Comparison of ENCODE assay signal across 8 cellular contexts in the genomic region with DNA sequence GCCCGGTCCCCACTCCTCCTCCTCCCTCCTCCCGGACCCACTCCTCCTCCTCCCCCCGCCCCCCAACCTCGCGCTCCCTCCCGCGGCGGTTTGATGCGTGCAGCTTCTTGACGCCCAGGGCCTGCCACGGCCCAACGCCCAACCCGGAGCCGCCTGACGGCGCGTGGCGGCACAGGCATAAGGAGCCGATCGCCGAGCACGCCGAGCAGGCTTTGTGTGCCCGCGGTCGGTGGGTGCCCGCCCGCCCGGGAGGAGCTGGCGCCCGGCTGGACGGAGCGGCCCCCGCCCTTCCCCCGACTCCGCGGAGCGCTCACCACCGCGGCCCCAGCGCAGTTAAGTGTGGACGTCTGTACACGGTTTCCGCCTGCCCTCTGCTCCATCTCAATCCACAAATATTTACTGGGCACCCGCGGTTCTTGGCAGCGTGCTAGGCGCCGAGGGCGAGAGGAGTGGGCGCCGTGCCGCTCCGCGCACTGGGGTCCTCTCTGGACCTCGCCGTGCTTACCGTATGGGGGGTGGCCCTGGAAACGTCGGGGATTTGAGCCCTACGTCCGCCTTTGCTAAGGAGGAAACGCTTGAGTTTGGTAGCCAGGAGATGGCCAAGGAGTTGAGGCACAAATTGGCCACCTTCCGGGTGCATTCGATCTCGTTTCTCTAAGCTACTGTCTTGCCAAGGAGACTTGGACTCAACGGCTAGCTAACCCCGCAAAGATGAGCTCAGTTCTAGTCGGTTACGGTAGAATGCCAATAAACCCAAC. TPM values are rescaled to one million over a fixed set of nuclear protein-coding genes. Genes with fewer than 3 reads are reported as not detected.
DNase-seq lines count a peak whose midpoint lies in the region; ATAC-seq and TF ChIP-seq lines count a peak whose summit lies in the region.

No MANE protein-coding gene starts in this region.

- peak overlapping the region; percentile 93 for H3K27ac Mint-ChIP-seq in activated CD4-positive, alpha-beta T cell treated with anti-CD3 and anti-CD28 coated beads for 36 hours
- peak overlapping the region; percentile 83 for H3K27ac Mint-ChIP-seq in chondrocyte (ENCODE audit: unreplicated experiment)

- H3K4me1 Mint-ChIP-seq in activated CD4-positive, alpha-beta T cell treated with anti-CD3 and anti-CD28 coated beads for 36 hours = peaks cover 34% of the 10 kb centered on the region
- peaks cover 46% of the 10 kb centered on the region for H3K4me1 Mint-ChIP-seq in chondrocyte (ENCODE audit: low read depth)

- H3K9me3 Mint-ChIP-seq in activated CD4-positive, alpha-beta T cell treated with anti-CD3 and anti-CD28 coated beads for 36 hours (ENCODE audit: low read depth) = no peaks in the 10 kb centered on the region
- no peaks in the 10 kb centered on the region for H3K9me3 Mint-ChIP-seq in chondrocyte (ENCODE audit: low read depth)

- CTCF ChIA-PET in activated CD4-positive, alpha-beta T cell treated with anti-CD3 and anti-CD28 coated beads for 36 hours (lab: Charles Lee) = interaction anchor here (0.6 to 6.3 kb wide), 12 partner anchors 10 to 151 kb away, joined by 3 to 79 read pairs (median 4); a partner anchor contains a TSS

- DNase-seq in AG09319 (ENCODE audit: extremely low read depth, low read depth) = peak; percentile 92
- DNase-seq in NCI-H510A (lab: John Stamatoyannopoulos, UW) = peak; percentile 96
- DNase-seq in activated CD4-positive, alpha-beta T cell treated with anti-CD3 and anti-CD28 coated beads for 36 hours = peak; percentile 99
- DNase-seq in chondrocyte (ENCODE audit: low spot score) = peak; percentile 99
- DNase-seq in kidney glomerular epithelial cell (lab: John Stamatoyannopoulos, UW) = peak; percentile 72
- peak; percentile 99 for DNase-seq in stimulated activated CD4-positive, alpha-beta T cell treated with anti-CD3 and anti-CD28 coated beads, Interleukin-15, amount 100 ng/mL, for 24 hours

- POLR2A ChIA-PET in activated CD4-positive, alpha-beta T cell treated with anti-CD3 and anti-CD28 coated beads for 36 hours (lab: Charles Lee) = interaction anchor here (0.7 to 2.8 kb wide), 11 partner anchors 8 to 331 kb away, joined by 3 to 26 read pairs (median 3); a partner anchor contains a TSS

- intact Hi-C loops in activated CD4-positive, alpha-beta T cell treated with anti-CD3 and anti-CD28 coated beads for 36 hours (cut with DNase I, micrococcal nuclease) = loop anchor here (1.0 kb wide), 5 partner anchors 11 to 251 kb away; a partner anchor contains a TSS

- peak overlapping the region; percentile 98 for H3K4me3 Mint-ChIP-seq in activated CD4-positive, alpha-beta T cell treated with anti-CD3 and anti-CD28 coated beads for 36 hours
- peak overlapping the region; percentile 92 for H3K4me3 Mint-ChIP-seq in chondrocyte (ENCODE audit: unreplicated experiment)

- ATAC-seq in GM19035 (IDR thresholded peaks at IDR 0.05; ENCODE audit: unreplicated experiment) (peak; percentile 70), HG03439 (IDR thresholded peaks at IDR 0.05; ENCODE audit: unreplicated experiment) (peak; percentile 68)
- peak; percentile 81 for ATAC-seq in activated CD4-positive, alpha-beta T cell treated with anti-CD3 and anti-CD28 coated beads for 36 hours

- peaks cover 33% of the 10 kb centered on the region for H3K36me3 Mint-ChIP-seq in activated CD4-positive, alpha-beta T cell treated with anti-CD3 and anti-CD28 coated beads for 36 hours (ENCODE audit: low read depth)
- no peaks in the 10 kb centered on the region for H3K36me3 Mint-ChIP-seq in chondrocyte (ENCODE audit: low read depth)

- H3K27me3 Mint-ChIP-seq in activated CD4-positive, alpha-beta T cell treated with anti-CD3 and anti-CD28 coated beads for 36 hours = no peaks in the 10 kb centered on the region
- no peaks in the 10 kb centered on the region for H3K27me3 Mint-ChIP-seq in chondrocyte (ENCODE audit: low read depth)

- TF ChIP-seq CTCF in AG09319 (IDR thresholded peaks at IDR 0.05; ENCODE audit: low read depth, low read length) = no peak; the same call in 1 of the 2 replicates
- TF ChIP-seq CTCF in chondrocyte (IDR thresholded peaks at IDR 0.05) = no peak

RNA-seq across cellular contexts. Expression of a gene that starts 0.4 kb away (rescaled TPM):
- 100 to 1,000 TPM; 312 to 358 TPM for total RNA-seq in activated CD4-positive, alpha-beta T cell treated with anti-CD3 and anti-CD28 coated beads for 36 hours
- 136 to 143 TPM (median 140 TPM) in 3 replicates for total RNA-seq in chondrocyte

RNA-seq across cellular contexts. Expression of a gene that starts 11.0 kb away (rescaled TPM):
- total RNA-seq in activated CD4-positive, alpha-beta T cell treated with anti-CD3 and anti-CD28 coated beads for 36 hours = 10 to 100 TPM; 81.9 to 89.7 TPM
- total RNA-seq in chondrocyte = 38.6 to 58.3 TPM (median 40.3 TPM) in 3 replicates

RNA-seq across cellular contexts. Expression of a gene that starts 15.4 kb away (rescaled TPM):
- total RNA-seq in activated CD4-positive, alpha-beta T cell treated with anti-CD3 and anti-CD28 coated beads for 36 hours = 100 to 1,000 TPM in 1 of 2 experiments, 10 to 100 TPM in 1; 80.4 to 110 TPM
- total RNA-seq in chondrocyte = 57.0 to 61.7 TPM (median 60.9 TPM) in 3 replicates

RNA-seq across cellular contexts. Expression of a gene that starts 23.3 kb away (rescaled TPM):
- 10 to 100 TPM; 48.4 to 65.2 TPM for total RNA-seq in activated CD4-positive, alpha-beta T cell treated with anti-CD3 and anti-CD28 coated beads for 36 hours
- 22.3 to 45.7 TPM (median 23.7 TPM) in 3 replicates for total RNA-seq in chondrocyte

RNA-seq across cellular contexts. Expression of a gene that starts 23.6 kb away (rescaled TPM):
- total RNA-seq in activated CD4-positive, alpha-beta T cell treated with anti-CD3 and anti-CD28 coated beads for 36 hours = 10 to 100 TPM; 31.0 to 40.5 TPM
- total RNA-seq in chondrocyte = 11.4 to 17.1 TPM (median 14.1 TPM) in 3 replicates

Comparison
In these comparisons a context has a peak if more than half of its experiments do, and no peak if none do; other contexts are left out.
1. Peak in every context shown above with its lines: DNase-seq and ATAC-seq.